ENCODE assay signal across 20 cellular contexts in the genomic region with DNA sequence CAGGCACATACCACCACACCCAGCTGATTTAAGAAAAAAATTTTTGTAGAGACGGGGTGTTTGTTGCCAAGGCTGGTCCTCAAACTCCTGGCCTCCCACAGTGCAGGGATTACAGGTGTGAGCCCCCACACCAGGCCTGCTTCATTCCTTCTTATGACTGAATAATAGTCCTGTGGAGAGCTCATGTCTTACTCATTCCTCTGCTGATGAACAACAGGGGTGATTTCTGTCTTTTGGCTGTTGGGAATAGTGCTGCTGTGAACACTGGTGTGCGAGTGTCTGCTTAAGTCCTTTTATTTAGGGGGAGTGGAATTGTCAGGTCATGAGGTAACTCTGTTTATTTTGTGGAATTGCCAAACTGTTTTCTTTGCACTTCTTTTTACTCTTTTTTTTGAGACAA. TPM values are rescaled to one million over a fixed set of nuclear protein-coding genes. Genes with fewer than 3 reads are reported as not detected.
DNase-seq lines count a peak whose midpoint lies in the region; ATAC-seq and TF ChIP-seq lines count a peak whose summit lies in the region.
"Had no signal": no experiment of that assay in that cellular context is flagged by ENCODE, and none has a peak within 500 bp of the region (broad histone marks: within the 10 kb centered on the region; RNA-seq: fewer than 3 reads in every experiment).

No MANE protein-coding gene starts in this region.

- WGBS in endodermal cell (ENCODE audit: insufficient coverage in 1 of 2, insufficient read length in 1 of 2), 2 experiments: 76 to 91% methylated on average over 2 of the region's 2 CpGs
- WGBS in right lobe of liver (ENCODE audit: insufficient coverage, low coverage, low lambda C conversion rate, missing lambda C conversion rate): 50% methylated on average over 2 of the region's 2 CpGs

- H3K4me1 ChIP-seq in endodermal cell (ENCODE audit: control insufficient read depth, insufficient read depth, low read length) (no peaks in the 10 kb centered on the region), right lobe of liver (no peaks in the 10 kb centered on the region), osteoblast (ENCODE audit: insufficient read depth, low read length) (no peaks in the 10 kb centered on the region)
- H3K4me1 ChIP-seq in effector memory CD4-positive, alpha-beta T cell (ENCODE audit: control insufficient read depth, insufficient read depth, low read length, poor library complexity, severe bottlenecking): no peaks in the 10 kb centered on the region

- H3K4me3 Mint-ChIP-seq in endodermal cell (no peak overlapping the region), T-helper 17 cell (no peak overlapping the region)
- H3K4me3 Mint-ChIP-seq: CD14-positive monocyte; CD4-positive, alpha-beta memory T cell; HFFc6 had no signal

- peak; percentile 14 to 38 (median 28) for ATAC-seq in right lobe of liver
- no peak for ATAC-seq in GM19035 (IDR thresholded peaks at IDR 0.05; ENCODE audit: unreplicated experiment)
- ATAC-seq in T-helper 17 cell: no peak
- ATAC-seq: HCT116 had no signal

- H3K4me1 Mint-ChIP-seq in endodermal cell (peaks cover 10% of the 10 kb centered on the region), T-helper 17 cell (peaks cover 8% of the 10 kb centered on the region)

- no peak overlapping the region for H2AFZ ChIP-seq in osteoblast (ENCODE audit: low read length)

- H3K27me3 Mint-ChIP-seq in endodermal cell (ENCODE audit: insufficient read depth): no peaks in the 10 kb centered on the region
- H3K27me3 Mint-ChIP-seq in T-helper 17 cell: no peaks in the 10 kb centered on the region
- H3K27me3 Mint-ChIP-seq: CD4-positive, alpha-beta memory T cell had no signal

- H3K27me3 ChIP-seq in endodermal cell (ENCODE audit: control insufficient read depth, insufficient read depth, low read length, poor library complexity, severe bottlenecking) (no peaks in the 10 kb centered on the region), right lobe of liver (no peaks in the 10 kb centered on the region), osteoblast (ENCODE audit: insufficient read depth, low read length) (no peaks in the 10 kb centered on the region)
- no peaks in the 10 kb centered on the region for H3K27me3 ChIP-seq in effector memory CD4-positive, alpha-beta T cell (replicated peaks; ENCODE audit: control insufficient read depth, insufficient read depth, low read length, poor library complexity, severe bottlenecking)
- H3K27me3 ChIP-seq: BLaER1 had no signal

- DNase-seq in astrocyte of the cerebellum (ENCODE audit: low read depth): peak; percentile 18
- peak; percentile 64 for DNase-seq in endodermal cell
- no peak for DNase-seq in right lobe of liver
- peak; percentile 46 for DNase-seq in osteoblast (ENCODE audit: insufficient read length, low spot score, missing footprints)
- DNase-seq in T-helper 17 cell: no peak
- no peak for DNase-seq in SW480 (ENCODE audit: low spot score)
- no peak for DNase-seq in effector memory CD4-positive, alpha-beta T cell
- DNase-seq: CD4-positive, alpha-beta memory T cell; DMS79 treated with DMSO at 0.1 percent for 48 hours; GF-D8; GOT3; H7; HFFc6 had no signal

- no peak overlapping the region for H3K4me2 ChIP-seq in osteoblast (ENCODE audit: insufficient read depth, low read length)
- H3K4me2 ChIP-seq: BLaER1 had no signal

- no peaks in the 10 kb centered on the region for H3K79me2 ChIP-seq in osteoblast (ENCODE audit: insufficient read depth, low read length)

- H3K9ac ChIP-seq in endodermal cell (ENCODE audit: extremely low read depth, low read length, poor library complexity, severe bottlenecking): no peak overlapping the region
- H3K9ac ChIP-seq: BLaER1 had no signal

- no peak for TF ChIP-seq CTCF in astrocyte of the cerebellum (IDR thresholded peaks at IDR 0.05; ENCODE audit: low read depth, low read length, missing control alignments)
- TF ChIP-seq CTCF in endodermal cell (conservative IDR thresholded peaks at IDR 0.05): no peak
- TF ChIP-seq CTCF in right lobe of liver (IDR thresholded peaks at IDR 0.05): no peak
- no peak for TF ChIP-seq CTCF in osteoblast (IDR thresholded peaks at IDR 0.05; ENCODE audit: extremely low read depth, low read depth, low read length)

- H3K36me3 ChIP-seq in endodermal cell (ENCODE audit: control insufficient read depth, insufficient read depth, low read length): no peaks in the 10 kb centered on the region
- no peaks in the 10 kb centered on the region for H3K36me3 ChIP-seq in right lobe of liver
- H3K36me3 ChIP-seq in osteoblast (ENCODE audit: insufficient read depth, low read length): no peaks in the 10 kb centered on the region
- no peaks in the 10 kb centered on the region for H3K36me3 ChIP-seq in effector memory CD4-positive, alpha-beta T cell (ENCODE audit: control insufficient read depth, insufficient read depth, low read length)
- H3K36me3 ChIP-seq: BLaER1 had no signal

- intact Hi-C loops in right lobe of liver (cut with DNase I): no loop called here

- H3K4me3 ChIP-seq in astrocyte of the cerebellum (ENCODE audit: low read depth, low read length) (no peak overlapping the region), endodermal cell (ENCODE audit: low read length) (no peak overlapping the region), right lobe of liver (no peak overlapping the region), osteoblast (ENCODE audit: insufficient read depth, low read length) (no peak overlapping the region)
- H3K4me3 ChIP-seq in effector memory CD4-positive, alpha-beta T cell (ENCODE audit: insufficient read depth, low read depth, low read length, poor library complexity, severe bottlenecking): no peak overlapping the region
- H3K4me3 ChIP-seq: BLaER1 had no signal

- no peaks in the 10 kb centered on the region for H4K20me1 ChIP-seq in osteoblast (ENCODE audit: insufficient read depth, low read length)
- H4K20me1 ChIP-seq: BLaER1 had no signal

- peak overlapping the region; percentile 6 for H3K27ac Mint-ChIP-seq in endodermal cell
- H3K27ac Mint-ChIP-seq in T-helper 17 cell: no peak overlapping the region
- H3K27ac Mint-ChIP-seq: CD14-positive monocyte, HFFc6 had no signal

- H3K27ac ChIP-seq in endodermal cell (ENCODE audit: low read depth, low read length) (no peak overlapping the region), right lobe of liver (no peak overlapping the region), osteoblast (ENCODE audit: low read depth, low read length) (no peak overlapping the region)
- no peak overlapping the region for H3K27ac ChIP-seq in effector memory CD4-positive, alpha-beta T cell (ENCODE audit: insufficient read depth, low read length, poor library complexity, severe bottlenecking)
- H3K27ac ChIP-seq: 22Rv1, BLaER1 had no signal

- in situ Hi-C loops in astrocyte of the cerebellum (cut with HindIII; ENCODE audit: low sequenced_read_pairs): no loop called here

- no peaks in the 10 kb centered on the region for H3K9me3 Mint-ChIP-seq in endodermal cell
- H3K9me3 Mint-ChIP-seq: CD4-positive, alpha-beta memory T cell; HFFc6 had no signal

- TF ChIP-seq POLR2A in right lobe of liver (IDR thresholded peaks at IDR 0.05): no peak

- H3K9me3 ChIP-seq in endodermal cell (ENCODE audit: control insufficient read depth, low read length) (no peaks in the 10 kb centered on the region), right lobe of liver (no peaks in the 10 kb centered on the region), osteoblast (ENCODE audit: low read depth, low read length) (no peaks in the 10 kb centered on the region), T-helper 17 cell (ENCODE audit: control insufficient read depth, low read length, poor library complexity, severe bottlenecking) (no peaks in the 10 kb centered on the region)
- H3K9me3 ChIP-seq in effector memory CD4-positive, alpha-beta T cell (ENCODE audit: control insufficient read depth, low read length): no peaks in the 10 kb centered on the region
- H3K9me3 ChIP-seq: BLaER1 had no signal

- H3K36me3 Mint-ChIP-seq in endodermal cell (ENCODE audit: low read depth) (no peaks in the 10 kb centered on the region), T-helper 17 cell (ENCODE audit: low read depth) (no peaks in the 10 kb centered on the region)
- H3K36me3 Mint-ChIP-seq: CD14-positive monocyte; CD4-positive, alpha-beta memory T cell had no signal

RNA-seq across cellular contexts. Expression of a gene that starts 2.7 kb away (rescaled TPM):
- not detected for total RNA-seq in endodermal cell
- polyA plus RNA-seq in endodermal cell (2013, experiment 1 of 2): not detected
- not detected for polyA plus RNA-seq in endodermal cell (2013, experiment 2 of 2)
- not detected for total RNA-seq in right lobe of liver
- total RNA-seq in osteoblast: not detected in 2 replicates
- total RNA-seq in T-helper 17 cell: not detected
- total RNA-seq: A673; CD4-positive, alpha-beta memory T cell; H7; HFFc6 had no signal
- polyA plus RNA-seq: AG04450; CD14-positive monocyte; CD4-positive, alpha-beta memory T cell had no signal

RNA-seq across cellular contexts. Expression of a gene that starts 9.2 kb away (rescaled TPM):
- total RNA-seq in endodermal cell (not detected), right lobe of liver (not detected), osteoblast (not detected in 2 replicates), T-helper 17 cell (not detected)
- polyA plus RNA-seq in endodermal cell (2013, experiment 1 of 2): not detected
- polyA plus RNA-seq in endodermal cell (2013, experiment 2 of 2): not detected
- total RNA-seq: A673; CD4-positive, alpha-beta memory T cell; H7; HFFc6 had no signal
- polyA plus RNA-seq: AG04450; CD14-positive monocyte; CD4-positive, alpha-beta memory T cell had no signal

RNA-seq across cellular contexts. Expression of a gene that starts 35.3 kb away (rescaled TPM):
- total RNA-seq in endodermal cell: 10 to 100 TPM; 56.2 to 74.3 TPM
- polyA plus RNA-seq in endodermal cell (2013, experiment 1 of 2): 38.6 TPM
- polyA plus RNA-seq in endodermal cell (2013, experiment 2 of 2): 33.2 TPM
- 100 to 1,000 TPM in 1 of 6 experiments, 10 to 100 TPM in 5; 29.2 to 108 (median 51.2) TPM for total RNA-seq in right lobe of liver
- total RNA-seq in osteoblast: 66.9 and 75.3 TPM in 2 replicates
- under 1 TPM in 1 of 2 donors, not detected in 1; 0.50 TPM for total RNA-seq in T-helper 17 cell
- polyA plus RNA-seq: CD14-positive monocyte had no signal

Comparison
In these comparisons a context has a peak if more than half of its experiments do, and no peak if none do; other contexts are left out.
1. DNase-seq: peak in astrocyte of the cerebellum (single experiment), endodermal cell (single experiment) and osteoblast (single experiment); none in right lobe of liver (0 of 3), T-helper 17 cell (0 of 3), SW480 (single experiment) and effector memory CD4-positive, alpha-beta T cell (0 of 3).
2. ATAC-seq: peak in right lobe of liver (4 of 4); none in GM19035 (single experiment) and T-helper 17 cell (single experiment).
3. RNA of a gene that starts 35.3 kb away (total RNA-seq): 66.9 to 75.3 TPM in osteoblast, 56.2 to 74.3 TPM in endodermal cell and 29.2 to 108 TPM in right lobe of liver; 0.50 TPM in T-helper 17 cell; every median in the first group is over 10 times any median in the second.